1 cellular context compared by ENCODE assay signal in the genomic region with DNA sequence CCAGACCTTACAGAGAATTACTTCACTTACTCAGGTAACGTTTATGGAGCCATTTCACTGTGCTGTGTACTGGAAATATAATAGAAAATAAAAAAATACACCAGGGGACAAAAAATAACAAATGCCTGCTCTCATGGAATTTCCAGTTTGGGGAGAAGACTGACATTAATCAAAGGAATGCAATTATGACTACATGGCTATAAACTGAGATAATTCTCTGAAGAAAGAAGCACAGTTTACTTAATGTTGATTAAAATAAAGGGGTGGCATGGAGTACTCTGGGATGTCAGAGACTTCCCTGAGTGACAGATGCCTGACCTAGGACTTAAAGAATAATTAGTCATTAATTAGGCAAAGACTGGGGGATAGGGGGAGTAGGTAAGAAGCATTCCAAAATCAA.
TF ChIP-seq lines count a peak whose summit lies in the region.

No MANE protein-coding gene starts in this region.

TF ChIP-seq in IMR-90, 13 proteins besides CTCF, POLR2A, EP300 and RAD21 (continued from another document):
- TF ChIP-seq, protein P1, sequence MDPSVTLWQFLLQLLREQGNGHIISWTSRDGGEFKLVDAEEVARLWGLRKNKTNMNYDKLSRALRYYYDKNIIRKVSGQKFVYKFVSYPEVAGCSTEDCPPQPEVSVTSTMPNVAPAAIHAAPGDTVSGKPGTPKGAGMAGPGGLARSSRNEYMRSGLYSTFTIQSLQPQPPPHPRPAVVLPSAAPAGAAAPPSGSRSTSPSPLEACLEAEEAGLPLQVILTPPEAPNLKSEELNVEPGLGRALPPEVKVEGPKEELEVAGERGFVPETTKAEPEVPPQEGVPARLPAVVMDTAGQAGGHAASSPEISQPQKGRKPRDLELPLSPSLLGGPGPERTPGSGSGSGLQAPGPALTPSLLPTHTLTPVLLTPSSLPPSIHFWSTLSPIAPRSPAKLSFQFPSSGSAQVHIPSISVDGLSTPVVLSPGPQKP (IDR thresholded peaks at IDR 0.05; ENCODE audit: borderline replicate concordance, low read depth, low read length) = no peak
- TF ChIP-seq CHD1 (IDR thresholded peaks at IDR 0.05; ENCODE audit: low read depth, low read length) = no peak
- TF ChIP-seq MXI1 (IDR thresholded peaks at IDR 0.05; ENCODE audit: borderline replicate concordance, low read depth, low read length) = no peak
